In the genomic region with DNA sequence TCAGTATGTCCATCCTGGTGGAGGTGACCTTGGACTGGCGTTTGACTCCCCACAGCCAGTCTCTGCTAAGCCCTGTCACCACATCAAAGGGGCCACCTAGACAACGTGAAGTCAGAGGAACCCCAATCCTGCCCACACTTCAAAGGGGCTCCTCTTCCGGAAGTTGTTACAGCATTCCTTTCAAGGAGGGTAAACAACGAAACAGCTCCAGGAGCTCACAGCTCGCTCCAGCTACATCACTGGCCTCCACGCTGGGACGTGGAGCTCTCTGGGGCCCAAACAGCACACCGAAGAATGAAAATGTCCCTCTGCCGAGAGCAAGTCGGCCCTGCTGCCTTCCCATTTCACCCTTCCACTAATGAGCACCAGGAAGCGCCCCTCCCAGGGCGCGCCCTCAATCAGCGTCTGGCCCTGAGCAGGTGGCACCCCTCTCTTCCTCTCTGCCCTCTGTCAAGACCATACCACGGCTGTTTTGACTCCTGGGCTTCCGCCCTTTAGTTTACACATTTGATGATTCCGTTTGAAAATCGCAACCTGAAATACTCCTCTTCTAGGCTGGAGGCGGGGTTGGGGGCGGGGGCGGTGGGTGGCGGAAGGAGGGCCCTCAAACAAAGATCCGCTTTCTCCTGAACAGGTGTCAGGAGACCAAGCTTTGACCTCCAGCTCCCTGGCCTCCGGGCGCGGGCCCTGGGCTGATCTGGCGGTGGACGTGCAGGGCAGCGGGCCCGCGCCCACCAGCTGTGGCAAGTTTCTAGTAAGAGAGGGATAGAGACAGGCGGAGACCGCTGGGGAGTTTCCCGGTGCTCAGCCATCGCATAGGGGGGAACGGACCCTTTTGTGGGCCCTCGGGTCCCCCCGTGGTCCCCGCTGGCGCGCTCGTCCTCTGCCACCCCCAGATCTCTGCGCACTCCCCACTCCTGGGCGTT, we compare ENCODE assay signal across 2 cellular contexts.
TF ChIP-seq lines count a peak whose summit lies in the region.

No MANE protein-coding gene starts in this region.

TF ChIP-seq in H1, 55 proteins besides CTCF, POLR2A, EP300 and RAD21:
- peak; percentile 3 for TF ChIP-seq EZH2 (IDR thresholded peaks at IDR 0.05; ENCODE audit: low read depth, low read length, severe bottlenecking)
- peak; percentile 32 for TF ChIP-seq SAP30 (IDR thresholded peaks at IDR 0.05; ENCODE audit: insufficient read depth, insufficient replicate concordance, low read length)
- peak; percentile 20; the same call in 1 of the 2 replicates for TF ChIP-seq POLR2AphosphoS5 (IDR thresholded peaks at IDR 0.05; ENCODE audit: low read depth, low read length)
- TF ChIP-seq, protein P1, sequence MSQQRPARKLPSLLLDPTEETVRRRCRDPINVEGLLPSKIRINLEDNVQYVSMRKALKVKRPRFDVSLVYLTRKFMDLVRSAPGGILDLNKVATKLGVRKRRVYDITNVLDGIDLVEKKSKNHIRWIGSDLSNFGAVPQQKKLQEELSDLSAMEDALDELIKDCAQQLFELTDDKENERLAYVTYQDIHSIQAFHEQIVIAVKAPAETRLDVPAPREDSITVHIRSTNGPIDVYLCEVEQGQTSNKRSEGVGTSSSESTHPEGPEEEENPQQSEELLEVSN (IDR thresholded peaks at IDR 0.05) = 0 out of 2 replicates have a peak, but pooled peaks have one; percentile 1
- TF ChIP-seq ASH2L (IDR thresholded peaks at IDR 0.05; ENCODE audit: low read length) = peak; percentile 52
- no peak for TF ChIP-seq RNF2 (IDR thresholded peaks at IDR 0.05; ENCODE audit: borderline replicate concordance, low read depth, low read length, missing control alignments, poor library complexity, severe bottlenecking)
TF ChIP-seq in H1: peak in this region for 5.

TF ChIP-seq in neural cell, 6 proteins besides CTCF, POLR2A, EP300 and RAD21:
- TF ChIP-seq MXI1 (conservative IDR thresholded peaks at IDR 0.05; ENCODE audit: poor library complexity, severe bottlenecking) = no peak
- TF ChIP-seq EZH2 (IDR thresholded peaks at IDR 0.05; ENCODE audit: borderline replicate concordance, insufficient read depth, low read length, poor library complexity, severe bottlenecking) = no peak
- no peak for TF ChIP-seq REST (IDR thresholded peaks at IDR 0.05; ENCODE audit: borderline replicate concordance)
- no peak for TF ChIP-seq POLR2AphosphoS5 (IDR thresholded peaks at IDR 0.05)
- TF ChIP-seq TAF1 (IDR thresholded peaks at IDR 0.05; ENCODE audit: low read depth) = no peak
- no peak for TF ChIP-seq SMC3 (conservative IDR thresholded peaks at IDR 0.05; ENCODE audit: poor library complexity)
